In genomic region chr4:122218762-122219161, GRCh38 we compare ENCODE assay signal across 9 cellular contexts.
DNase-seq lines count a peak whose midpoint lies in the region; TF ChIP-seq lines count a peak whose summit lies in the region.
"Had no signal": no experiment of that assay in that cellular context is flagged by ENCODE, and none has a peak within 500 bp of the region (broad histone marks: within the 10 kb centered on the region; RNA-seq: fewer than 3 reads in every experiment).

No MANE protein-coding gene starts in this region.

- H3K4me1 Mint-ChIP-seq in osteocyte (ENCODE audit: unreplicated experiment) (no peaks in the 10 kb centered on the region), Calu3 (ENCODE audit: low read depth, unreplicated experiment) (no peaks in the 10 kb centered on the region)

- BruUV-seq in Calu3 (replicated peaks; lab: Mats Ljungman, UMichigan) = no TSS peak

- intact Hi-C loops in Calu3 (cut with micrococcal nuclease; ENCODE audit: unreplicated experiment) = no loop called here

- H3K4me1 ChIP-seq in KMS-11 (ENCODE audit: low read depth, poor library complexity, severe bottlenecking) = peaks cover 3% of the 10 kb centered on the region
- H3K4me1 ChIP-seq: adrenal gland had no signal

- no peaks in the 10 kb centered on the region; the same call in 1 of the 2 replicates for H3K36me3 ChIP-seq in KMS-11 (ENCODE audit: insufficient read depth)
- H3K36me3 ChIP-seq: adrenal gland had no signal

- H3K27me3 Mint-ChIP-seq in osteocyte (ENCODE audit: unreplicated experiment) (no peaks in the 10 kb centered on the region), Calu3 (ENCODE audit: unreplicated experiment) (no peaks in the 10 kb centered on the region)

- CTCF ChIA-PET in Calu3 (lab: Charles Lee) = no interaction called here

- no peak overlapping the region for H2AFZ ChIP-seq in KMS-11 (ENCODE audit: low read depth)

- no peak overlapping the region for H3K27ac ChIP-seq in KMS-11
- H3K27ac ChIP-seq: adrenal gland had no signal

- no peak overlapping the region for H3K4me3 ChIP-seq in KMS-11 (IDR thresholded peaks at IDR 0.05; ENCODE audit: insufficient read depth, low read depth, low read length)
- H3K4me3 ChIP-seq: adrenal gland had no signal

- DNase-seq in G401 (ENCODE audit: low spot score) (peak; percentile 10), dermis blood vessel endothelial cell (peak; percentile 13), osteocyte (ENCODE audit: extremely low spot score, unreplicated experiment) (no peak), Calu3 (no peak)
- DNase-seq in activated CD4-positive, alpha-beta T cell treated with anti-CD3 and anti-CD28 coated beads for 48 hours = no peak
- no peak for DNase-seq in activated CD4-positive, CD25-positive, alpha-beta regulatory T cell treated with anti-CD3 and anti-CD28 coated beads, Interleukin-2, amount 50 U/mL, for 72 hours
- DNase-seq: adrenal gland; stimulated activated CD4-positive, alpha-beta T cell treated with anti-CD3 and anti-CD28 coated beads, Interleukin-4, amount 100 ng/mL, for 1 hour had no signal

- H3K27me3 ChIP-seq in KMS-11 (ENCODE audit: insufficient read depth, low read depth) = no peaks in the 10 kb centered on the region
- H3K27me3 ChIP-seq: adrenal gland had no signal

- TF ChIP-seq CTCF in KMS-11 (conservative IDR thresholded peaks at IDR 0.05; ENCODE audit: low read depth, low read length) (peak; percentile 37), osteocyte (IDR thresholded peaks at IDR 0.05) (peak; percentile 47), Calu3 (IDR thresholded peaks at IDR 0.05; ENCODE audit: unreplicated experiment) (no peak)

- H3K4me2 ChIP-seq in KMS-11 = no peak overlapping the region

- peaks cover 4% of the 10 kb centered on the region for H3K9me3 Mint-ChIP-seq in osteocyte (ENCODE audit: unreplicated experiment)
- H3K9me3 Mint-ChIP-seq in Calu3 (ENCODE audit: low read depth, unreplicated experiment) = no peaks in the 10 kb centered on the region

- no peaks in the 10 kb centered on the region for H4K20me1 ChIP-seq in KMS-11 (ENCODE audit: insufficient read depth)

- H3K9ac ChIP-seq in KMS-11 = no peak overlapping the region

- in situ Hi-C loops in G401 (cut with HindIII; ENCODE audit: low sequenced_read_pairs) = no loop called here

- no peak overlapping the region for H3K27ac Mint-ChIP-seq in osteocyte (ENCODE audit: unreplicated experiment)
- H3K27ac Mint-ChIP-seq in Calu3 (ENCODE audit: unreplicated experiment) = no peak overlapping the region

- H3K4me3 Mint-ChIP-seq in osteocyte (ENCODE audit: unreplicated experiment) = no peak overlapping the region
- no peak overlapping the region for H3K4me3 Mint-ChIP-seq in Calu3 (ENCODE audit: low read depth, unreplicated experiment)

- H3K36me3 Mint-ChIP-seq in osteocyte (ENCODE audit: unreplicated experiment) (peaks cover 33% of the 10 kb centered on the region), Calu3 (ENCODE audit: insufficient read depth, unreplicated experiment) (no peaks in the 10 kb centered on the region)

- H3K79me2 ChIP-seq in KMS-11 (ENCODE audit: insufficient read depth, low read depth) = no peaks in the 10 kb centered on the region

Comparison
In these comparisons a context has a peak if more than half of its experiments do, and no peak if none do; other contexts are left out.
1. DNase-seq: peak in G401 (single experiment) and dermis blood vessel endothelial cell (single experiment); none in osteocyte (single experiment), Calu3 (single experiment), activated CD4-positive, alpha-beta T cell treated with anti-CD3 and anti-CD28 coated beads for 48 hours (single experiment) and activated CD4-positive, CD25-positive, alpha-beta regulatory T cell treated with anti-CD3 and anti-CD28 coated beads, Interleukin-2, amount 50 U/mL, for 72 hours (single experiment).